In genomic region chr7:31271641-31272405, GRCh38 we compare ENCODE assay signal across 24 cellular contexts.
"Had no signal": no experiment of that assay in that cellular context is flagged by ENCODE, and none has a peak within 500 bp of the region (broad histone marks: within the 10 kb centered on the region; RNA-seq: fewer than 3 reads in every experiment).

No MANE protein-coding gene starts in this region.

- DNase-seq: hypothalamus; immature natural killer cell; kidney; left colon; left lung; lower lobe of right lung; mammary epithelial cell; mesenchymal stem cell; naive thymus-derived CD8-positive, alpha-beta T cell; nucleus accumbens; right lobe of liver; stimulated activated CD4-positive, alpha-beta T cell treated with anti-CD3 and anti-CD28 coated beads, Interleukin-4, amount 100 ng/mL, for 4 hours; stimulated activated CD8-positive, alpha-beta memory T cell treated with anti-CD3 and anti-CD28 coated beads, Interleukin-4, amount 100 ng/mL, for 48 hours; stimulated activated naive CD4-positive, alpha-beta T cell treated with Interleukin-2 at 50 U/mL for 16 hours; stomach; testis; thyroid gland; transverse colon; upper lobe of left lung had no signal

- FAIRE-seq: islet of Langerhans, kidney had no signal

- H3K79me2 ChIP-seq: parathyroid adenoma had no signal

- H3K9me3 ChIP-seq: left lung, lower lobe of right lung, right atrium auricular region, right lobe of liver, stomach, testis, thyroid gland, transverse colon, upper lobe of left lung had no signal

- H3K9ac ChIP-seq: parathyroid adenoma had no signal

- H3K36me3 ChIP-seq: left lung, lower lobe of right lung, right atrium auricular region, right lobe of liver, stomach, thyroid gland, transverse colon, upper lobe of left lung had no signal

- H3K4me1 ChIP-seq: left lung, lower lobe of right lung, parathyroid adenoma, right atrium auricular region, right lobe of liver, testis, thyroid gland, transverse colon, upper lobe of left lung had no signal

- H2AFZ ChIP-seq: parathyroid adenoma had no signal

- H3K27ac ChIP-seq: left lung, lower lobe of right lung, parathyroid adenoma, right atrium auricular region, right lobe of liver, skin epidermis, stomach, testis, thyroid gland, transverse colon, upper lobe of left lung had no signal

- H3K4me3 ChIP-seq: left lung, lower lobe of right lung, right atrium auricular region, right lobe of liver, skin epidermis, stomach, testis, thyroid gland, transverse colon, upper lobe of left lung had no signal

- ATAC-seq: left colon; left lung; lower lobe of right lung; naive thymus-derived CD8-positive, alpha-beta T cell; right lobe of liver; stimulated activated memory B cell treated with anti-CD40 and anti-IgM and Interleukin-4, amounts not matched to agents 10 μg/mL and 1 μg/mL and 100 μg/mL, for 72 hours had no signal

- H3K27me3 ChIP-seq: left lung, right atrium auricular region, right lobe of liver, stomach, testis, thyroid gland, transverse colon, upper lobe of left lung had no signal
